Comparison of ENCODE assay signal across 1 cellular context in the genomic region with DNA sequence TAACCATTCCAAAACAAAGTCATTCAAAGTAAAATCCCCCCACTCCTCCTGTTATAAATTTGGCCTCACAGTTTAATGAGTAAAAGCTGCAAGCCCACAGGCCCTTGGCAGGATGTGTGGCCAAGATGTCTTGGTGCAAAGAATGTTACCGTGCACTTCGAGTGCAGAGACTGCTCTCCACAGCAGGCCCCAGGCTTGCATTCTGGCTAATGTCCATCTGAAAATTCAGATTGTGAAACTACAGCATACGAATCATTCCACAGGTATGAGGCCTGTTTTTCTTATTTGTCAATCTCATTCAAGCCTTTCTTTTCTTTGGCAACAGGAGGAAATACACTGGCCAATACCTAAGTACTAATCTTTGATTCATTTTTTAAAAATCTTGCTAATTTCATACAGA.
A peak's percentile ranks its signal among the peaks of the same experiment; 100 is the strongest.
TF ChIP-seq lines count a peak whose summit lies in the region.

No MANE protein-coding gene starts in this region.

TF ChIP-seq in IMR-90, 13 proteins besides CTCF, POLR2A, EP300 and RAD21 (continued from another document):
- TF ChIP-seq FOS (IDR thresholded peaks at IDR 0.05; ENCODE audit: low read depth, low read length) (peak; percentile 43; the same call in 1 of the 2 replicates), MAZ (IDR thresholded peaks at IDR 0.05; ENCODE audit: borderline replicate concordance, low read depth, low read length) (peak; percentile 54; the same call in 1 of the 2 replicates), NFE2L2 (IDR thresholded peaks at IDR 0.05; ENCODE audit: low read depth, low read length) (no peak), SMC3 (IDR thresholded peaks at IDR 0.05; ENCODE audit: low read depth, low read length) (no peak), CEBPB (IDR thresholded peaks at IDR 0.05; ENCODE audit: low read depth, low read length) (peak; percentile 98), MAFK (IDR thresholded peaks at IDR 0.05; ENCODE audit: low read depth, low read length) (no peak), RFX5 (IDR thresholded peaks at IDR 0.05; ENCODE audit: low read depth, low read length) (no peak)
- TF ChIP-seq, protein P1, sequence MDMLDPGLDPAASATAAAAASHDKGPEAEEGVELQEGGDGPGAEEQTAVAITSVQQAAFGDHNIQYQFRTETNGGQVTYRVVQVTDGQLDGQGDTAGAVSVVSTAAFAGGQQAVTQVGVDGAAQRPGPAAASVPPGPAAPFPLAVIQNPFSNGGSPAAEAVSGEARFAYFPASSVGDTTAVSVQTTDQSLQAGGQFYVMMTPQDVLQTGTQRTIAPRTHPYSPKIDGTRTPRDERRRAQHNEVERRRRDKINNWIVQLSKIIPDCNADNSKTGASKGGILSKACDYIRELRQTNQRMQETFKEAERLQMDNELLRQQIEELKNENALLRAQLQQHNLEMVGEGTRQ (IDR thresholded peaks at IDR 0.05; ENCODE audit: low read depth, low read length): no peak
